Comparison of ENCODE assay signal across 11 cellular contexts in genomic region chr15:60584355-60585023, GRCh38.
DNase-seq lines count a peak whose midpoint lies in the region; ATAC-seq, FAIRE-seq and TF ChIP-seq lines count a peak whose summit lies in the region.
"Had no signal": no experiment of that assay in that cellular context is flagged by ENCODE, and none has a peak within 500 bp of the region (broad histone marks: within the 10 kb centered on the region; RNA-seq: fewer than 3 reads in every experiment).

No MANE protein-coding gene starts in this region.

- H3K79me2 ChIP-seq in Loucy (ENCODE audit: insufficient read depth, low read length), result peaks cover 100% of the 10 kb centered on the region

- H3F3A ChIP-seq in Loucy (ENCODE audit: low read depth), result no peaks in the 10 kb centered on the region

- TF ChIP-seq EP300 in A549 (IDR thresholded peaks at IDR 0.05), result no peak

- TF ChIP-seq POLR2A in A549 (IDR thresholded peaks at IDR 0.05; ENCODE audit: low read length), result no peak

- intact Hi-C loops in posterior vena cava (cut with DNase I), result loop anchor here (5.0 to 10.0 kb wide), 4 partner anchors 330 to 1250 kb away; no protein-coding TSS in a partner anchor

- DNase-seq in A549 (ENCODE audit: low read depth in 1 of 2, low spot score in 1 of 2) (no peak), epithelial cell of prostate (ENCODE audit: low read depth, low spot score) (no peak), islet precursor cell (no peak), posterior vena cava (ENCODE audit: low spot score) (no peak), OCI-M2 (lab: John Stamatoyannopoulos, UW; ENCODE audit: unreplicated experiment) (no peak)
- no peak for DNase-seq in activated CD8-positive, alpha-beta memory T cell treated with anti-CD3 and anti-CD28 coated beads for 24 hours
- DNase-seq: NCI-H1092 treated with DMSO at 0.1 percent for 48 hours, occipital lobe had no signal

- CTCF ChIA-PET in A549 (lab: Yijun Ruan, JAX), result interaction anchor here (0.6 to 8.1 kb wide), 14 partner anchors 9 to 1249 kb away, joined by 3 to 110 read pairs (median 5); no protein-coding TSS in a partner anchor

- POLR2A ChIA-PET in A549 (lab: Yijun Ruan, JAX), result no interaction called here

- H3K27me3 ChIP-seq in Loucy (ENCODE audit: insufficient read depth, low read length, poor library complexity, severe bottlenecking), result no peaks in the 10 kb centered on the region

- WGBS in A549 (ENCODE audit: missing lambda C conversion rate), result 64% methylated on average over 5 of the region's 5 CpGs

- H3K4me2 ChIP-seq in A549 (no peak overlapping the region), Loucy (ENCODE audit: low read depth, low read length, poor library complexity, severe bottlenecking) (peak overlapping the region; percentile 23)

- no peaks in the 10 kb centered on the region for H3K4me1 ChIP-seq in A549
- peaks cover 80% of the 10 kb centered on the region for H3K4me1 ChIP-seq in Loucy (ENCODE audit: insufficient read depth, low read length, poor library complexity, severe bottlenecking)

- no peak for ATAC-seq in A549
- ATAC-seq in GM19025 (IDR thresholded peaks at IDR 0.05; ENCODE audit: low read depth, unreplicated experiment), result peak; percentile 53

- no peaks in the 10 kb centered on the region for H3K36me3 ChIP-seq in Loucy (ENCODE audit: insufficient read depth, low read length)

- TF ChIP-seq CTCF in A549 (IDR thresholded peaks at IDR 0.05) (no peak), Loucy (conservative IDR thresholded peaks at IDR 0.05; ENCODE audit: low read length) (no peak)

- FAIRE-seq in A549 (lab: Jason Lieb, UNC), result no peak

- H3K9me2 ChIP-seq in Loucy (replicated peaks; ENCODE audit: low read depth, low read length), result no peaks in the 10 kb centered on the region

- no peak for TF ChIP-seq RAD21 in A549 (conservative IDR thresholded peaks at IDR 0.05 in 1 of 2, IDR thresholded peaks at IDR 0.05 in 1 of 2)

- H3K27ac ChIP-seq in A549 (no peak overlapping the region), epithelial cell of prostate (peak overlapping the region; percentile 49)
- H3K27ac ChIP-seq: C4-2B had no signal

- H3K9me3 ChIP-seq in A549, result no peaks in the 10 kb centered on the region
- no peaks in the 10 kb centered on the region for H3K9me3 ChIP-seq in Loucy (ENCODE audit: insufficient read depth, low read depth, low read length)

- H4K20me1 ChIP-seq in Loucy (ENCODE audit: insufficient read depth, low read length, poor library complexity, severe bottlenecking), result peaks cover 81% of the 10 kb centered on the region

- no peak overlapping the region for H3K4me3 ChIP-seq in A549
- H3K4me3 ChIP-seq in Loucy (ENCODE audit: low read length, poor library complexity, severe bottlenecking), result no peak overlapping the region

- no peak overlapping the region for H3K9ac ChIP-seq in Loucy (ENCODE audit: low read depth, low read length, poor library complexity, severe bottlenecking)

- H2AFZ ChIP-seq in Loucy (ENCODE audit: low read length), result no peak overlapping the region

TF ChIP-seq in A549, 52 proteins besides CTCF, POLR2A, EP300 and RAD21:
- TF ChIP-seq FOXS1 (CRISPR knock-in tag; IDR thresholded peaks at IDR 0.05) (no peak), MAFK (IDR thresholded peaks at IDR 0.05; ENCODE audit: partially characterized antibody) (peak; percentile 30)
